Comparison of ENCODE assay signal across 27 cellular contexts in the genomic region with DNA sequence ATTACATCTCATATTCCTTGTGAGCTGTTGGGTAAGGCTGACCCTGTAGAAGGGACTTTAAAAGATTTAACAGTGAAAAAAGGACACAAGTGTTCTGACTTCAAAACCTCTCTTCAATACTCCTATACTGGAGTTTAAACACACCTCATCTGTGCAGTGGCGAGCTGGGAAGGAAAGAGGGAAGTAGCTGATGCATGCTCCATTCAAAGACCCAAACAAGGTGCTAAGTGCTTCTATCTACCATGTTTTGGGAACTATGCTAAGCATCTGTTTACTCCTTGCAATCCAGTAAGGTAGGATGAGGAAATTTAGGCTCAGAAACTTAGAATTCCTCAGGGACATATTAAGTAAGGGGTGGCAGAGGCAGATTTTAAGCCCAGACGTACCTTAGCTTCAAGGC.
"Had no signal": no experiment of that assay in that cellular context is flagged by ENCODE, and none has a peak within 500 bp of the region (broad histone marks: within the 10 kb centered on the region; RNA-seq: fewer than 3 reads in every experiment).

No MANE protein-coding gene starts in this region.

- H3K4me3 Mint-ChIP-seq: activated CD8-positive, alpha-beta memory T cell treated with anti-CD3 and anti-CD28 coated beads, Interleukin-2, amount 10 ng/mL, durations not matched to agents 7 days and 5 days; activated naive CD8-positive, alpha-beta T cell treated with anti-CD3 and anti-CD28 coated beads, Interleukin-2, amount 50 U/mL, for 24 hours; activated T-cell treated with anti-CD3 and anti-CD28 coated beads, Interleukin-2, amount 50 U/mL, for 4 hours; T-helper 17 cell; WTC11 had no signal

- H3K9me3 ChIP-seq: ascending aorta, body of pancreas, SJSA1 had no signal

- H3K27ac ChIP-seq: ascending aorta, body of pancreas, SJSA1 had no signal

- H3K27me3 ChIP-seq: ascending aorta, body of pancreas, SJSA1 had no signal

- H3K9me3 Mint-ChIP-seq: activated naive CD4-positive, alpha-beta T cell treated with anti-CD3 and anti-CD28 coated beads, Interleukin-2, amount 50 U/mL, for 72 hours; activated naive CD8-positive, alpha-beta T cell treated with anti-CD3 and anti-CD28 coated beads, Interleukin-2, amount 50 U/mL, for 24 hours; activated T-cell treated with anti-CD3 and anti-CD28 coated beads, Interleukin-2, amount 50 U/mL, for 4 hours; WTC11 had no signal

- H3K4me1 ChIP-seq: ascending aorta, body of pancreas had no signal

- H3K27me3 Mint-ChIP-seq: activated CD8-positive, alpha-beta memory T cell treated with anti-CD3 and anti-CD28 coated beads, Interleukin-2, amount 10 ng/mL, durations not matched to agents 7 days and 5 days had no signal

- H3K27ac Mint-ChIP-seq: activated CD8-positive, alpha-beta memory T cell treated with anti-CD3 and anti-CD28 coated beads, Interleukin-2, amount 10 ng/mL, durations not matched to agents 7 days and 5 days; activated naive CD4-positive, alpha-beta T cell treated with anti-CD3 and anti-CD28 coated beads, Interleukin-2, amount 50 U/mL, for 72 hours; activated naive CD8-positive, alpha-beta T cell treated with anti-CD3 and anti-CD28 coated beads, Interleukin-2, amount 50 U/mL, for 24 hours; T-helper 17 cell; WTC11 had no signal

- H3K36me3 Mint-ChIP-seq: activated CD8-positive, alpha-beta memory T cell treated with anti-CD3 and anti-CD28 coated beads, Interleukin-2, amount 10 ng/mL, durations not matched to agents 7 days and 5 days; activated naive CD4-positive, alpha-beta T cell treated with anti-CD3 and anti-CD28 coated beads, Interleukin-2, amount 50 U/mL, for 72 hours; WTC11 had no signal

- H3K36me3 ChIP-seq: ascending aorta, SJSA1 had no signal

- DNase-seq: activated CD4-positive, alpha-beta T cell treated with anti-CD3 and anti-CD28 coated beads for 48 hours; activated CD4-positive, alpha-beta T cell treated with anti-CD3 and anti-CD28 coated beads, Interleukin-2, amount 50 U/mL, for 4 hours; activated CD4-positive, CD25-positive, alpha-beta regulatory T cell treated with anti-CD3 and anti-CD28 coated beads, Interleukin-2, amount 50 U/mL, for 72 hours; activated CD8-positive, alpha-beta memory T cell treated with anti-CD3 and anti-CD28 coated beads, Interleukin-2, amount 10 ng/mL, durations not matched to agents 7 days and 5 days; activated effector memory CD4-positive, alpha-beta T cell treated with anti-CD3 and anti-CD28 coated beads, Interleukin-2, amount 50 U/mL, for 16 hours; activated naive CD4-positive, alpha-beta T cell treated with Interleukin-2 at 50 U/mL for 16 hours; activated naive CD8-positive, alpha-beta T cell treated with anti-CD3 and anti-CD28 coated beads, Interleukin-2, amount 50 U/mL, for 24 hours; activated T-cell treated with anti-CD3 and anti-CD28 coated beads, Interleukin-2, amount 50 U/mL, for 4 hours; amniotic stem cell; body of pancreas; central memory CD4-positive, alpha-beta T cell; Kasumi-1; NCI-H1092; NCI-H1417; NCI-H2029; NCI-H2107; NCI-H2171 treated with DMSO at 0.1 percent for 48 hours; NCI-H226; NCI-H526; NCI-H82; SHP77; T-helper 17 cell; T-helper 9 cell had no signal

- H3K4me1 Mint-ChIP-seq: T-helper 17 cell had no signal

- ATAC-seq: activated CD8-positive, alpha-beta memory T cell treated with anti-CD3 and anti-CD28 coated beads, Interleukin-2, amount 10 ng/mL, durations not matched to agents 7 days and 5 days; activated naive CD4-positive, alpha-beta T cell treated with anti-CD3 and anti-CD28 coated beads, Interleukin-2, amount 50 U/mL, for 72 hours; activated naive CD8-positive, alpha-beta T cell treated with anti-CD3 and anti-CD28 coated beads, Interleukin-2, amount 50 U/mL, for 24 hours; activated T-cell treated with anti-CD3 and anti-CD28 coated beads, Interleukin-2, amount 50 U/mL, for 4 hours; body of pancreas; T-helper 17 cell; WTC11 had no signal

- H3K4me3 ChIP-seq: ascending aorta, body of pancreas, SJSA1 had no signal
